ENCODE assay signal across 19 cellular contexts in genomic region chr12:69994593-69995222, GRCh38.
A peak's percentile ranks its signal among the peaks of the same experiment; 100 is the strongest.
DNase-seq lines count a peak whose midpoint lies in the region; ATAC-seq and TF ChIP-seq lines count a peak whose summit lies in the region.
"Had no signal": no experiment of that assay in that cellular context is flagged by ENCODE, and none has a peak within 500 bp of the region (broad histone marks: within the 10 kb centered on the region; RNA-seq: fewer than 3 reads in every experiment).

No MANE protein-coding gene starts in this region.

- H3K79me1 ChIP-seq in mesenchymal stem cell (replicated peaks; ENCODE audit: low read length, poor library complexity, severe bottlenecking) = no peaks in the 10 kb centered on the region

- H2BK5ac ChIP-seq in mesenchymal stem cell (ENCODE audit: low read depth, low read length, poor library complexity, severe bottlenecking) = no peak overlapping the region

- no peak overlapping the region for H3K4ac ChIP-seq in mesenchymal stem cell (ENCODE audit: low read depth in 1 of 2, low read length in 2 of 2)

- H3K27me3 ChIP-seq in duodenal mucosa (ENCODE audit: control insufficient read depth in 1 of 2, insufficient read depth in 2 of 2, low read length in 2 of 2) = no peaks in the 10 kb centered on the region
- H3K27me3 ChIP-seq in mesenchymal stem cell (ENCODE audit: control insufficient read depth in 1 of 2, insufficient read depth in 1 of 2, low read length in 2 of 2) = no peaks in the 10 kb centered on the region
- no peaks in the 10 kb centered on the region for H3K27me3 ChIP-seq in transverse colon
- H3K27me3 ChIP-seq in uterus = no peaks in the 10 kb centered on the region
- H3K27me3 ChIP-seq: dorsolateral prefrontal cortex, esophagus muscularis mucosa, neural progenitor cell, SJSA1 had no signal

- H2BK120ac ChIP-seq in mesenchymal stem cell (ENCODE audit: low read depth, low read length) = no peak overlapping the region

- H3K9me3 ChIP-seq in duodenal mucosa (ENCODE audit: control insufficient read depth in 1 of 2, low read length in 2 of 2) (no peaks in the 10 kb centered on the region), mesenchymal stem cell (ENCODE audit: control insufficient read depth, low read length) (no peaks in the 10 kb centered on the region), transverse colon (no peaks in the 10 kb centered on the region), uterus (no peaks in the 10 kb centered on the region)
- H3K9me3 ChIP-seq: esophagus muscularis mucosa, HAP-1, SJSA1 had no signal

- DNase-seq in OCI-M1 (lab: John Stamatoyannopoulos, UW) (peak; percentile 81), mesenchymal stem cell (peak; percentile 7), transverse colon (peak; percentile 71), uterus (no peak), posterior cingulate gyrus (no peak)
- DNase-seq: activated CD4-positive, CD25-positive, alpha-beta regulatory T cell treated with anti-CD3 and anti-CD28 coated beads, Interleukin-2, amount 50 U/mL, for 72 hours; activated naive CD8-positive, alpha-beta T cell treated with anti-CD3 and anti-CD28 coated beads, Interleukin-2, amount 10 ng/mL, durations not matched to agents 7 days and 5 days; dorsolateral prefrontal cortex; glutamatergic neuron; immature natural killer cell; NCI-H1105; PC-3; right cardiac atrium had no signal

- no peak overlapping the region for H2AFZ ChIP-seq in mesenchymal stem cell (ENCODE audit: low read depth, low read length)
- H2AFZ ChIP-seq: neural progenitor cell had no signal

- H3K9ac ChIP-seq in duodenal mucosa (ENCODE audit: low read depth in 1 of 2, low read length in 2 of 2) (no peak overlapping the region), mesenchymal stem cell (ENCODE audit: low read length) (no peak overlapping the region)
- H3K9ac ChIP-seq: neural progenitor cell had no signal

- no peak overlapping the region for H2AK5ac ChIP-seq in mesenchymal stem cell (ENCODE audit: low read length, severe bottlenecking)

- TF ChIP-seq POLR2A in transverse colon (IDR thresholded peaks at IDR 0.05) (no peak), uterus (IDR thresholded peaks at IDR 0.05) (no peak)

- H3K36me3 ChIP-seq in duodenal mucosa (ENCODE audit: control insufficient read depth in 1 of 2, insufficient read depth in 2 of 2, low read length in 2 of 2) (no peaks in the 10 kb centered on the region), mesenchymal stem cell (ENCODE audit: control insufficient read depth in 1 of 2, insufficient read depth in 2 of 2, low read depth in 1 of 2, low read length in 2 of 2) (no peaks in the 10 kb centered on the region), transverse colon (no peaks in the 10 kb centered on the region), uterus (no peaks in the 10 kb centered on the region)
- H3K36me3 ChIP-seq: esophagus muscularis mucosa, HAP-1, neural progenitor cell, SJSA1 had no signal

- no peak overlapping the region for H3K4me2 ChIP-seq in mesenchymal stem cell (ENCODE audit: low read length, poor library complexity, severe bottlenecking)
- H3K4me2 ChIP-seq: neural progenitor cell had no signal

- H2BK12ac ChIP-seq in mesenchymal stem cell (ENCODE audit: low read length in 2 of 2) = no peak overlapping the region

- H3K23ac ChIP-seq in mesenchymal stem cell (ENCODE audit: low read length in 2 of 2) = no peak overlapping the region

- no peak overlapping the region for H3K18ac ChIP-seq in mesenchymal stem cell (ENCODE audit: low read depth in 1 of 2, low read length in 2 of 2)

- H4K8ac ChIP-seq in mesenchymal stem cell (ENCODE audit: low read length) = no peak overlapping the region

- WGBS in mesenchymal stem cell = 64% methylated on average over 5 of the region's 6 CpGs
- WGBS in transverse colon (ENCODE audit: low coverage in 1 of 2), 2 donors = 36 to 37% methylated on average over 6 of the region's 6 CpGs

- no peak for TF ChIP-seq CTCF in transverse colon (IDR thresholded peaks at IDR 0.05)
- TF ChIP-seq CTCF in uterus (IDR thresholded peaks at IDR 0.05) = no peak

- H3K27ac ChIP-seq in duodenal mucosa (ENCODE audit: low read depth, low read length) (peak overlapping the region; percentile 46), mesenchymal stem cell (ENCODE audit: low read length, poor library complexity, severe bottlenecking) (no peak overlapping the region), transverse colon (peak overlapping the region in 2 of 4 donors; percentile 21 to 30), uterus (no peak overlapping the region)
- H3K27ac ChIP-seq: dorsolateral prefrontal cortex, esophagus muscularis mucosa, neural progenitor cell, SJSA1 had no signal

- no peak overlapping the region for H4K91ac ChIP-seq in mesenchymal stem cell (ENCODE audit: low read length)

- no peak overlapping the region for H2BK15ac ChIP-seq in mesenchymal stem cell (ENCODE audit: low read depth, poor library complexity, severe bottlenecking)

- H3K14ac ChIP-seq in mesenchymal stem cell (ENCODE audit: low read length in 2 of 2) = no peak overlapping the region

- H3K4me3 ChIP-seq in duodenal mucosa (ENCODE audit: low read depth in 1 of 2, low read length in 2 of 2) = peak overlapping the region in 1 of 2 donors; percentile 31
- H3K4me3 ChIP-seq in mesenchymal stem cell (ENCODE audit: insufficient read depth in 1 of 2, low read depth in 1 of 2, low read length in 2 of 2) = no peak overlapping the region
- no peak overlapping the region for H3K4me3 ChIP-seq in transverse colon
- H3K4me3 ChIP-seq in uterus = no peak overlapping the region
- H3K4me3 ChIP-seq: dorsolateral prefrontal cortex, esophagus muscularis mucosa, HAP-1, neural progenitor cell, SJSA1 had no signal

- intact Hi-C loops in transverse colon (cut with DNase I; ENCODE audit: low total_unique reads) = no loop called here
- intact Hi-C loops in uterus (cut with DNase I; ENCODE audit: low total_unique reads) = no loop called here
- intact Hi-C loops in posterior cingulate gyrus (cut with DNase I) = no loop called here

- ATAC-seq in HG02870 (IDR thresholded peaks at IDR 0.05; ENCODE audit: unreplicated experiment) = no peak
- ATAC-seq: PC-3, right cardiac atrium had no signal

- in situ Hi-C loops in transverse colon (cut with MboI; ENCODE audit: low pct_ligation_motif_present in 1 of 4, low pct_unique_long_range_greater_than_20kb in 1 of 4, low sequenced_read_pairs in 3 of 4) = no loop called here

- TF ChIP-seq EP300 in transverse colon (IDR thresholded peaks at IDR 0.05; ENCODE audit: low read depth) = no peak

- H3K4me1 ChIP-seq in duodenal mucosa (ENCODE audit: control insufficient read depth in 1 of 2, insufficient read depth in 2 of 2, low read length in 2 of 2) (peaks cover 6 to 7% of the 10 kb centered on the region in 2 donors), mesenchymal stem cell (ENCODE audit: control insufficient read depth, insufficient read depth, low read depth, low read length) (peaks cover 5% of the 10 kb centered on the region), transverse colon (peaks cover 0 to 22% (median 7%) of the 10 kb centered on the region in 4 donors), uterus (no peaks in the 10 kb centered on the region)
- H3K4me1 ChIP-seq: esophagus muscularis mucosa, HAP-1, neural progenitor cell, SJSA1 had no signal

Comparison
In these comparisons a context has a peak if more than half of its experiments do, and no peak if none do; other contexts are left out.
1. DNase-seq: peak in OCI-M1 (single experiment), mesenchymal stem cell (single experiment) and transverse colon (single experiment); none in uterus (0 of 2) and posterior cingulate gyrus (0 of 10).